In genomic region chr10:79322616-79323566, GRCh38 we compare ENCODE assay signal across 8 cellular contexts. TPM values are rescaled to one million over a fixed set of nuclear protein-coding genes. Genes with fewer than 3 reads are reported as not detected.
A peak's percentile ranks its signal among the peaks of the same experiment; 100 is the strongest.
DNase-seq lines count a peak whose midpoint lies in the region; ATAC-seq and TF ChIP-seq lines count a peak whose summit lies in the region.

No MANE protein-coding gene starts in this region.

- TF ChIP-seq CTCF in AG09309 (IDR thresholded peaks at IDR 0.05; ENCODE audit: control insufficient read depth, insufficient read depth, low read depth, low read length, missing control alignments), result no peak
- no peak for TF ChIP-seq CTCF in fibroblast of villous mesenchyme (IDR thresholded peaks at IDR 0.05; ENCODE audit: insufficient read depth, low read depth, low read length)

- DNase-seq in AG09309 (ENCODE audit: low read depth) (peak; percentile 78), NCI-H2107 treated with DMSO at 0.1 percent for 48 hours (lab: John Stamatoyannopoulos, UW; ENCODE audit: unreplicated experiment) (peak; percentile 74), fibroblast of villous mesenchyme (ENCODE audit: low read depth) (peak; percentile 90), HuH-7 (ENCODE audit: low spot score) (no peak), NCI-H524 treated with DMSO at 0.1 percent for 48 hours (lab: John Stamatoyannopoulos, UW) (no peak)
- peak; percentile 84 for DNase-seq in activated CD8-positive, alpha-beta memory T cell treated with anti-CD3 and anti-CD28 coated beads, Interleukin-2, amount 50 U/mL, for 48 hours
- peak; percentile 74 to 76 for DNase-seq in stimulated activated CD4-positive, alpha-beta T cell treated with anti-CD3 and anti-CD28 coated beads, Interleukin-2, amount 100 ng/mL, for 24 hours

- no peak overlapping the region for H3K4me3 ChIP-seq in AG09309 (ENCODE audit: control insufficient read depth, low read depth, low read length)
- H3K4me3 ChIP-seq in fibroblast of villous mesenchyme (ENCODE audit: low read depth, low read length), result no peak overlapping the region

- peak; percentile 52 for ATAC-seq in GM21619 (IDR thresholded peaks at IDR 0.05; ENCODE audit: unreplicated experiment)

RNA-seq across cellular contexts. Expression of gene PPIF, which starts 24.4 kb away (rescaled TPM):
- 32.9 and 42.7 TPM in 2 replicates for total RNA-seq in fibroblast of villous mesenchyme

Comparison
In these comparisons a context has a peak if more than half of its experiments do, and no peak if none do; other contexts are left out.
1. DNase-seq: peak in AG09309 (single experiment), NCI-H2107 treated with DMSO at 0.1 percent for 48 hours (single experiment), activated CD8-positive, alpha-beta memory T cell treated with anti-CD3 and anti-CD28 coated beads, Interleukin-2, amount 50 U/mL, for 48 hours (single experiment), fibroblast of villous mesenchyme (single experiment) and stimulated activated CD4-positive, alpha-beta T cell treated with anti-CD3 and anti-CD28 coated beads, Interleukin-2, amount 100 ng/mL, for 24 hours (2 of 2); none in HuH-7 (single experiment) and NCI-H524 treated with DMSO at 0.1 percent for 48 hours (single experiment).